1 cellular context compared by ENCODE assay signal in genomic region chr7:101814996-101815825, GRCh38.
TF ChIP-seq lines count a peak whose summit lies in the region.

No MANE protein-coding gene starts in this region.

TF ChIP-seq in HEK293, 187 proteins besides CTCF, POLR2A, EP300 and RAD21 (continued from another document and continues in another):
- TF ChIP-seq ZNF518A (tag by site-specific recombination; conservative IDR thresholded peaks at IDR 0.05; ENCODE audit: low read depth): no peak
- TF ChIP-seq ZNF391 (tag by site-specific recombination; IDR thresholded peaks at IDR 0.05; ENCODE audit: borderline replicate concordance, low read depth): peak; percentile 60; the same call in 1 of the 2 replicates
- peak; percentile 81 for TF ChIP-seq ZXDB (tag by site-specific recombination; IDR thresholded peaks at IDR 0.05)
- no peak for TF ChIP-seq ZNF514 (tag by site-specific recombination; IDR thresholded peaks at IDR 0.05)
- no peak for TF ChIP-seq ZNF416 (tag by site-specific recombination; IDR thresholded peaks at IDR 0.05)
- peak; percentile 36; the same call in 1 of the 2 replicates for TF ChIP-seq PRDM4 (tag by site-specific recombination; IDR thresholded peaks at IDR 0.05)
- no peak for TF ChIP-seq ZNF549 (tag by site-specific recombination; IDR thresholded peaks at IDR 0.05)
- TF ChIP-seq ZNF292 (tag by site-specific recombination; IDR thresholded peaks at IDR 0.05; ENCODE audit: borderline replicate concordance, low read depth): no peak
- TF ChIP-seq PRDM2 (tag by site-specific recombination; IDR thresholded peaks at IDR 0.05; ENCODE audit: borderline replicate concordance): no peak
- no peak for TF ChIP-seq GLI2 (tag by site-specific recombination; IDR thresholded peaks at IDR 0.05; ENCODE audit: borderline replicate concordance, low read depth)
- no peak for TF ChIP-seq ZNF596 (tag by site-specific recombination; IDR thresholded peaks at IDR 0.05)
- TF ChIP-seq ZNF792 (tag by site-specific recombination; IDR thresholded peaks at IDR 0.05): 0 out of 2 replicates have a peak, but pooled peaks have one; percentile 38
- TF ChIP-seq ZNF501 (tag by site-specific recombination; IDR thresholded peaks at IDR 0.05): peak; percentile 91; the same call in 1 of the 2 replicates
- TF ChIP-seq ZNF513 (tag by site-specific recombination; IDR thresholded peaks at IDR 0.05): no peak
- no peak; the same call in 1 of the 2 replicates for TF ChIP-seq ZNF449 (tag by site-specific recombination; IDR thresholded peaks at IDR 0.05)
- TF ChIP-seq PRDM1 (tag by site-specific recombination; IDR thresholded peaks at IDR 0.05): no peak
- no peak for TF ChIP-seq ZNF26 (tag by site-specific recombination; IDR thresholded peaks at IDR 0.05)
- no peak for TF ChIP-seq KLF10 (tag by site-specific recombination; IDR thresholded peaks at IDR 0.05)
- TF ChIP-seq ZBTB21 (tag by site-specific recombination; IDR thresholded peaks at IDR 0.05): no peak
- TF ChIP-seq ZNF555 (tag by site-specific recombination; conservative IDR thresholded peaks at IDR 0.05): no peak
- no peak for TF ChIP-seq ZNF560 (tag by site-specific recombination; IDR thresholded peaks at IDR 0.05; ENCODE audit: borderline replicate concordance)
- no peak for TF ChIP-seq ZNF404 (tag by site-specific recombination; IDR thresholded peaks at IDR 0.05)
- TF ChIP-seq ZBTB1 (tag by site-specific recombination; IDR thresholded peaks at IDR 0.05): peak; percentile 62; the same call in 1 of the 2 replicates
- TF ChIP-seq TSHZ1 (tag by site-specific recombination; IDR thresholded peaks at IDR 0.05; ENCODE audit: borderline replicate concordance): peak; percentile 58; the same call in 1 of the 2 replicates
- no peak for TF ChIP-seq ZNF747 (tag by site-specific recombination; IDR thresholded peaks at IDR 0.05)
- no peak for TF ChIP-seq ZNF121 (tag by site-specific recombination; IDR thresholded peaks at IDR 0.05)
- no peak for TF ChIP-seq ZSCAN4 (tag by site-specific recombination; IDR thresholded peaks at IDR 0.05)
- TF ChIP-seq GFI1B (tag by site-specific recombination; IDR thresholded peaks at IDR 0.05): no peak
- no peak for TF ChIP-seq IKZF3 (tag by site-specific recombination; IDR thresholded peaks at IDR 0.05)
- peak; percentile 66; the same call in 1 of the 2 replicates for TF ChIP-seq ZNF600 (tag by site-specific recombination; IDR thresholded peaks at IDR 0.05)
- no peak for TF ChIP-seq OVOL3 (tag by site-specific recombination; IDR thresholded peaks at IDR 0.05)
- TF ChIP-seq YY1 (tag by site-specific recombination; IDR thresholded peaks at IDR 0.05): no peak; the same call in 1 of the 2 replicates
